Comparison of ENCODE assay signal across 8 cellular contexts in genomic region chr19:1268392-1269064, GRCh38. TPM values are rescaled to one million over a fixed set of nuclear protein-coding genes. Genes with fewer than 3 reads are reported as not detected.
DNase-seq lines count a peak whose midpoint lies in the region; ATAC-seq and TF ChIP-seq lines count a peak whose summit lies in the region.

No MANE protein-coding gene starts in this region.

- peak overlapping the region; percentile 78 for H3K27ac ChIP-seq in CD4-positive, alpha-beta T cell (ENCODE audit: low read depth, low read length)
- no peak overlapping the region for H3K27ac ChIP-seq in PC-3 (ENCODE audit: low read length)
- H3K27ac ChIP-seq in endodermal cell (ENCODE audit: low read depth, low read length): no peak overlapping the region

- no TSS peak for BruUV-seq in PC-3 (replicated peaks; lab: Mats Ljungman, UMichigan)

- no peak overlapping the region for H3K4me3 ChIP-seq in PC-3 (ENCODE audit: low read length)
- peak overlapping the region; percentile 32 for H3K4me3 ChIP-seq in endodermal cell (ENCODE audit: low read length)

- H3K9me3 ChIP-seq in CD4-positive, alpha-beta T cell (ENCODE audit: control insufficient read depth, low read length): no peaks in the 10 kb centered on the region
- H3K9me3 ChIP-seq in PC-3 (ENCODE audit: low read length) (no peaks in the 10 kb centered on the region), endodermal cell (ENCODE audit: control insufficient read depth, low read length) (no peaks in the 10 kb centered on the region)

- H3K27ac Mint-ChIP-seq in CD4-positive, alpha-beta T cell: peak overlapping the region; percentile 88
- H3K27ac Mint-ChIP-seq in endodermal cell: peak overlapping the region; percentile 78
- H3K27ac Mint-ChIP-seq in osteocyte (ENCODE audit: unreplicated experiment): peak overlapping the region; percentile 83

- H4K20me1 ChIP-seq in PC-3 (ENCODE audit: low read length): no peaks in the 10 kb centered on the region

- H3K36me3 Mint-ChIP-seq in CD4-positive, alpha-beta T cell (ENCODE audit: low read depth): peaks cover 45% of the 10 kb centered on the region
- H3K36me3 Mint-ChIP-seq in endodermal cell (ENCODE audit: low read depth) (peaks cover 34% of the 10 kb centered on the region), osteocyte (ENCODE audit: unreplicated experiment) (peaks cover 24% of the 10 kb centered on the region)

- no peak overlapping the region for H2AFZ ChIP-seq in PC-3 (ENCODE audit: low read length)

- H3F3A ChIP-seq in PC-3 (ENCODE audit: low read length, unreplicated experiment): no peaks in the 10 kb centered on the region

- no peaks in the 10 kb centered on the region for H3K27me3 Mint-ChIP-seq in CD4-positive, alpha-beta T cell
- peaks cover 17% of the 10 kb centered on the region for H3K27me3 Mint-ChIP-seq in endodermal cell (ENCODE audit: insufficient read depth)
- H3K27me3 Mint-ChIP-seq in osteocyte (ENCODE audit: unreplicated experiment): no peaks in the 10 kb centered on the region

- no peaks in the 10 kb centered on the region for H3K27me3 ChIP-seq in CD4-positive, alpha-beta T cell (ENCODE audit: control insufficient read depth, insufficient read depth, low read length)
- H3K27me3 ChIP-seq in PC-3 (ENCODE audit: low read length) (no peaks in the 10 kb centered on the region), endodermal cell (ENCODE audit: control insufficient read depth, insufficient read depth, low read length, poor library complexity, severe bottlenecking) (peaks cover 9% of the 10 kb centered on the region)

- no peak for TF ChIP-seq CTCF in CD4-positive, alpha-beta T cell (IDR thresholded peaks at IDR 0.05)
- no peak for TF ChIP-seq CTCF in PC-3 (conservative IDR thresholded peaks at IDR 0.05; ENCODE audit: low read depth, low read length)
- TF ChIP-seq CTCF in endodermal cell (conservative IDR thresholded peaks at IDR 0.05): no peak
- TF ChIP-seq CTCF in osteocyte (IDR thresholded peaks at IDR 0.05): no peak

- no peak overlapping the region for H3K9ac ChIP-seq in PC-3 (ENCODE audit: low read length)
- H3K9ac ChIP-seq in endodermal cell (ENCODE audit: extremely low read depth, low read length, poor library complexity, severe bottlenecking): no peak overlapping the region

- 49 to 69% methylated on average over 14 to 34 of the region's 34 CpGs for WGBS in endodermal cell (ENCODE audit: insufficient coverage in 1 of 2, insufficient read length in 1 of 2), 2 experiments

- CTCF ChIA-PET in CD4-positive, alpha-beta T cell (lab: Charles Lee): interaction anchor here (1.0 to 11.0 kb wide), 3 partner anchors 16 to 135 kb away, joined by 3 to 255 read pairs (median 6); no protein-coding TSS in a partner anchor
- CTCF ChIA-PET in PC-3 (lab: Charles Lee): interaction anchor here (0.6 to 1.2 kb wide), 3 partner anchors 11 to 24 kb away, joined by 3 to 16 read pairs (median 4); no protein-coding TSS in a partner anchor

- peaks cover 62% of the 10 kb centered on the region for H3K4me1 Mint-ChIP-seq in CD4-positive, alpha-beta T cell (ENCODE audit: low read depth)
- H3K4me1 Mint-ChIP-seq in endodermal cell (peaks cover 33% of the 10 kb centered on the region), osteocyte (ENCODE audit: unreplicated experiment) (peaks cover 78% of the 10 kb centered on the region)

- H3K9me2 ChIP-seq in PC-3 (replicated peaks; ENCODE audit: low read length): no peaks in the 10 kb centered on the region

- ATAC-seq in CD4-positive, alpha-beta T cell (ENCODE audit: poor library complexity): no peak
- ATAC-seq in PC-3 (no peak), GM21528 (IDR thresholded peaks at IDR 0.05; ENCODE audit: low FRiP score, unreplicated experiment) (no peak), GM19463 (IDR thresholded peaks at IDR 0.05; ENCODE audit: unreplicated experiment) (no peak)

- H3K9me3 Mint-ChIP-seq in CD4-positive, alpha-beta T cell: no peaks in the 10 kb centered on the region
- H3K9me3 Mint-ChIP-seq in endodermal cell (no peaks in the 10 kb centered on the region), osteocyte (ENCODE audit: unreplicated experiment) (no peaks in the 10 kb centered on the region)

- peak overlapping the region; percentile 89 for H3K4me3 Mint-ChIP-seq in CD4-positive, alpha-beta T cell
- peak overlapping the region; percentile 82 for H3K4me3 Mint-ChIP-seq in endodermal cell
- peak overlapping the region; percentile 66 for H3K4me3 Mint-ChIP-seq in osteocyte (ENCODE audit: unreplicated experiment)

- peak overlapping the region; percentile 98 for H3K4me2 ChIP-seq in PC-3 (ENCODE audit: low read length)

- intact Hi-C loops in CD4-positive, alpha-beta T cell (cut with DNase I, micrococcal nuclease): loop anchor here in 1 of 2 experiments (1.0 kb wide), 1 partner anchor 9 kb away; no protein-coding TSS in a partner anchor
- intact Hi-C loops in PC-3 (cut with micrococcal nuclease): loop anchor here (1.0 kb wide), 1 partner anchor 16 kb away; no protein-coding TSS in a partner anchor

- POLR2A ChIA-PET in CD4-positive, alpha-beta T cell (lab: Charles Lee): interaction anchor here (0.6 to 10.3 kb wide), 75 partner anchors 9 to 1790 kb away, joined by 3 to 476 read pairs (median 5); partner anchors contain the start of genes ABCA7, ARHGAP45, ATP5F1D and CBARP
- POLR2A ChIA-PET in PC-3 (lab: Charles Lee; ENCODE audit: unreplicated experiment): interaction anchor here (0.5 to 1.2 kb wide), 11 partner anchors 10 to 252 kb away, joined by 3 to 29 read pairs (median 6); no protein-coding TSS in a partner anchor

- H3K36me3 ChIP-seq in PC-3 (ENCODE audit: low read depth, low read length): no peaks in the 10 kb centered on the region; the same call in 1 of the 2 replicates
- H3K36me3 ChIP-seq in endodermal cell (ENCODE audit: control insufficient read depth, insufficient read depth, low read length): peaks cover 28% of the 10 kb centered on the region

- no peak for DNase-seq in CD4-positive, alpha-beta T cell
- no peak for DNase-seq in PC-3
- DNase-seq in endodermal cell: no peak
- DNase-seq in osteocyte (ENCODE audit: extremely low spot score, unreplicated experiment): no peak
- no peak for DNase-seq in NCI-H82 treated with DMSO at 0.1 percent for 48 hours (lab: John Stamatoyannopoulos, UW; ENCODE audit: unreplicated experiment)
- DNase-seq in LoVo (ENCODE audit: low spot score): no peak

- peaks cover 40% of the 10 kb centered on the region for H3K79me2 ChIP-seq in PC-3 (ENCODE audit: low read length)

- H3K4me1 ChIP-seq in PC-3 (ENCODE audit: insufficient read depth, low read length): peaks cover 64% of the 10 kb centered on the region
- peaks cover 20% of the 10 kb centered on the region for H3K4me1 ChIP-seq in endodermal cell (ENCODE audit: control insufficient read depth, insufficient read depth, low read length)

RNA-seq across cellular contexts. Expression of gene CIRBP, which starts 0.6 kb away (rescaled TPM):
- 100 to 1,000 TPM; 614 to 628 TPM for total RNA-seq in CD4-positive, alpha-beta T cell
- total RNA-seq in PC-3 (2014; rRNA removed) (136 and 197 TPM in 2 replicates), endodermal cell (100 to 1,000 TPM; 282 to 301 TPM), osteocyte (401 and 408 TPM in 2 replicates)
- polyA plus RNA-seq in endodermal cell (2013, experiment 1 of 2): 403 TPM
- polyA plus RNA-seq in endodermal cell (2013, experiment 2 of 2): 310 TPM

RNA-seq across cellular contexts. Expression of gene FAM174C, which starts 6.8 kb away (rescaled TPM):
- 10 to 100 TPM; 32.0 to 38.3 TPM for total RNA-seq in CD4-positive, alpha-beta T cell
- total RNA-seq in PC-3 (2014; rRNA removed) (110 and 133 TPM in 2 replicates), endodermal cell (10 to 100 TPM; 45.1 to 46.0 TPM), osteocyte (35.3 and 35.8 TPM in 2 replicates)
- polyA plus RNA-seq in endodermal cell (2013, experiment 1 of 2): 18.2 TPM
- polyA plus RNA-seq in endodermal cell (2013, experiment 2 of 2): 19.0 TPM

RNA-seq across cellular contexts. Expression of gene EFNA2, which starts 17.1 kb away (rescaled TPM):
- total RNA-seq in CD4-positive, alpha-beta T cell: not detected
- total RNA-seq in PC-3 (2014; rRNA removed) (not detected in 2 replicates), endodermal cell (10 to 100 TPM; 28.6 to 30.7 TPM), osteocyte (3.8 and 4.2 TPM in 2 replicates)
- 36.1 TPM for polyA plus RNA-seq in endodermal cell (2013, experiment 1 of 2)
- 33.9 TPM for polyA plus RNA-seq in endodermal cell (2013, experiment 2 of 2)

RNA-seq across cellular contexts. Expression of gene MIDN, which starts 20.1 kb away (rescaled TPM):
- 100 to 1,000 TPM; 214 to 228 TPM for total RNA-seq in CD4-positive, alpha-beta T cell
- total RNA-seq in PC-3 (2014; rRNA removed) (17.3 and 41.8 TPM in 2 replicates), endodermal cell (100 to 1,000 TPM; 183 to 185 TPM), osteocyte (98.1 and 103 TPM in 2 replicates)
- polyA plus RNA-seq in endodermal cell (2013, experiment 1 of 2): 126 TPM
- polyA plus RNA-seq in endodermal cell (2013, experiment 2 of 2): 115 TPM

RNA-seq across cellular contexts. Expression of gene ATP5F1D, which starts 27.0 kb away (rescaled TPM):
- total RNA-seq in CD4-positive, alpha-beta T cell: 10 to 100 TPM; 77.6 to 92.6 TPM
- 102 and 187 TPM in 2 replicates for total RNA-seq in PC-3 (2014; rRNA removed)
- 100 to 1,000 TPM; 144 to 159 TPM for total RNA-seq in endodermal cell
- polyA plus RNA-seq in endodermal cell (2013, experiment 1 of 2): 108 TPM
- 96.0 TPM for polyA plus RNA-seq in endodermal cell (2013, experiment 2 of 2)
- 167 and 172 TPM in 2 replicates for total RNA-seq in osteocyte
